Comparison of ENCODE assay signal across 25 cellular contexts in the genomic region with DNA sequence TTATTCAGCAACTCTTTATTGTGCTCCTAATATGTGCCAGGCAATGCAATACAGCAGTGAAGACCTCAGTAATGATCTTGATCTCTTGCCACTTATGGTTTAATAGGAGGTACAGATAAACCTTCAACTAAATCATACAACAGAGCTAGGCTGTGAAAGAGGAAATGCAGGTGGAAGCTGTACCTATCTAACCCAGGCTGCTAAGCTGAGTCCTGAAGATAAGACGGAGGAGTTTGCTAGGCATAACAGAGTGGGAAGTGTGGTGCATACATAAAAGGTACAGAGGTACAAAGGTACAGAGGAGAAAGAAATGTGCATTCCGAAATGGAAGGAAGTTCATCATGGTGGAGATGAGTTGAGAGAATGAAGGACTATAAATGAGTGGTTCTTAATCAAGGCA. TPM values are rescaled to one million over a fixed set of nuclear protein-coding genes. Genes with fewer than 3 reads are reported as not detected.
"Had no signal": no experiment of that assay in that cellular context is flagged by ENCODE, and none has a peak within 500 bp of the region (broad histone marks: within the 10 kb centered on the region; RNA-seq: fewer than 3 reads in every experiment).

No MANE protein-coding gene starts in this region.

- ATAC-seq: activated CD4-positive, alpha-beta T cell treated with anti-CD3 and anti-CD28 coated beads for 36 hours; activated T-helper 17 cell treated with anti-CD3 and anti-CD28 coated beads, Interleukin-2, amount 50 U/mL, for 72 hours; T-helper 17 cell had no signal

- H3K27me3 Mint-ChIP-seq: activated CD4-positive, alpha-beta memory T cell treated with anti-CD3 and anti-CD28 coated beads, Interleukin-2, amount 10 ng/mL, durations not matched to agents 7 days and 5 days; activated CD4-positive, alpha-beta T cell treated with anti-CD3 and anti-CD28 coated beads for 36 hours; activated naive CD8-positive, alpha-beta T cell had no signal

- H3K4me2 ChIP-seq: PC-9 had no signal

- FAIRE-seq: astrocyte had no signal

- H3K36me3 ChIP-seq: WERI-Rb-1 had no signal

- H3K4me1 Mint-ChIP-seq: activated CD4-positive, alpha-beta memory T cell treated with anti-CD3 and anti-CD28 coated beads, Interleukin-2, amount 10 ng/mL, durations not matched to agents 7 days and 5 days; activated T-helper 17 cell treated with anti-CD3 and anti-CD28 coated beads, Interleukin-2, amount 50 U/mL, for 72 hours had no signal

- DNase-seq: activated CD4-positive, alpha-beta memory T cell treated with anti-CD3 and anti-CD28 coated beads, Interleukin-2, amount 10 ng/mL, durations not matched to agents 7 days and 5 days; activated CD4-positive, alpha-beta T cell treated with anti-CD3 and anti-CD28 coated beads for 36 hours; activated CD4-positive, alpha-beta T cell treated with anti-CD3 and anti-CD28 coated beads, Interleukin-2, amount 50 U/mL, for 1 hour; activated gamma-delta T cell; activated naive CD4-positive, alpha-beta T cell treated with anti-CD3 and anti-CD28 coated beads for 36 hours; activated T-cell treated with anti-CD3 and anti-CD28 coated beads for 4 hours; activated T-cell treated with anti-CD3 and anti-CD28 coated beads, Interleukin-2, amount 50 U/mL, for 48 hours; amygdala; cerebellar nuclear complex; Kasumi-1; NCI-H1105 treated with DMSO at 0.1 percent for 48 hours; NCI-H1436 treated with DMSO at 0.1 percent for 48 hours; NCI-H1930; NCI-H2171 treated with DMSO at 0.1 percent for 48 hours; NCI-H446; NCI-H524; PC-9; SIG-M5; T-helper 17 cell; T-helper 9 cell; WERI-Rb-1 had no signal

- H3K4me3 Mint-ChIP-seq: activated CD4-positive, alpha-beta memory T cell treated with anti-CD3 and anti-CD28 coated beads, Interleukin-2, amount 10 ng/mL, durations not matched to agents 7 days and 5 days; activated CD4-positive, alpha-beta T cell treated with anti-CD3 and anti-CD28 coated beads for 36 hours; activated naive CD4-positive, alpha-beta T cell treated with anti-CD3 and anti-CD28 coated beads for 36 hours; activated naive CD8-positive, alpha-beta T cell; activated T-helper 17 cell treated with anti-CD3 and anti-CD28 coated beads, Interleukin-2, amount 50 U/mL, for 72 hours; brain; T-helper 17 cell had no signal

- H3K9me3 Mint-ChIP-seq: activated CD4-positive, alpha-beta memory T cell treated with anti-CD3 and anti-CD28 coated beads, Interleukin-2, amount 10 ng/mL, durations not matched to agents 7 days and 5 days; activated naive CD4-positive, alpha-beta T cell treated with anti-CD3 and anti-CD28 coated beads for 36 hours; activated T-helper 17 cell treated with anti-CD3 and anti-CD28 coated beads, Interleukin-2, amount 50 U/mL, for 72 hours; brain had no signal

- H2AFZ ChIP-seq: PC-9 had no signal

- H3K27ac ChIP-seq: PC-9, WERI-Rb-1 had no signal

- H3K27ac Mint-ChIP-seq: activated CD4-positive, alpha-beta memory T cell treated with anti-CD3 and anti-CD28 coated beads, Interleukin-2, amount 10 ng/mL, durations not matched to agents 7 days and 5 days; activated CD4-positive, alpha-beta T cell treated with anti-CD3 and anti-CD28 coated beads for 36 hours; activated naive CD4-positive, alpha-beta T cell treated with anti-CD3 and anti-CD28 coated beads for 36 hours; activated naive CD8-positive, alpha-beta T cell; activated T-helper 17 cell treated with anti-CD3 and anti-CD28 coated beads, Interleukin-2, amount 50 U/mL, for 72 hours; T-helper 17 cell had no signal

- H3K36me3 Mint-ChIP-seq: brain had no signal

- H3K4me3 ChIP-seq: PC-9 had no signal

RNA-seq across cellular contexts. Expression of a gene that starts 35.0 kb away (rescaled TPM):
- total RNA-seq: PC-9 had no signal
